ENCODE assay signal across 15 cellular contexts in genomic region chr1:52153898-52154297, GRCh38.
"Had no signal": no experiment of that assay in that cellular context is flagged by ENCODE, and none has a peak within 500 bp of the region (broad histone marks: within the 10 kb centered on the region; RNA-seq: fewer than 3 reads in every experiment).

No MANE protein-coding gene starts in this region.

- ATAC-seq: activated CD8-positive, alpha-beta T cell treated with anti-CD3 and anti-CD28 coated beads, Interleukin-2, amount 10 ng/mL, durations not matched to agents 7 days and 5 days; activated T-cell treated with anti-CD3 and anti-CD28 coated beads, Interleukin-2, amount 50 U/mL, for 72 hours; right lobe of liver; stimulated activated naive CD8-positive, alpha-beta T cell treated with anti-CD3 and anti-CD28 coated beads, Interleukin-15, Interleukin-2, amounts not matched to agents 100 U/mL and 50 U/mL, for 24 hours had no signal

- H3K27me3 ChIP-seq: right lobe of liver, transverse colon, vagina had no signal

- H3K4me3 ChIP-seq: right lobe of liver, transverse colon, vagina had no signal

- H3K27ac ChIP-seq: right lobe of liver, transverse colon, vagina had no signal

- H3K4me1 ChIP-seq: right lobe of liver had no signal

- H3K36me3 ChIP-seq: right lobe of liver, transverse colon, vagina had no signal

- H3K9me3 ChIP-seq: right lobe of liver, transverse colon, vagina had no signal

- DNase-seq: activated B cell treated with CpG ODN at 0.5 μM for 24 hours; activated CD4-positive, alpha-beta T cell treated with anti-CD3 and anti-CD28 coated beads, Interleukin-2, amount 10 ng/mL, durations not matched to agents 24 days and 14 days; activated CD8-positive, alpha-beta memory T cell treated with anti-CD3 and anti-CD28 coated beads, Interleukin-2, amount 50 U/mL, for 48 hours; activated CD8-positive, alpha-beta T cell treated with anti-CD3 and anti-CD28 coated beads, Interleukin-2, amount 10 ng/mL, durations not matched to agents 7 days and 5 days; activated gamma-delta T cell; activated T-cell treated with anti-CD3 and anti-CD28 coated beads, Interleukin-2, amount 50 U/mL, for 72 hours; amniotic stem cell; cortex of kidney; effector CD4-positive, alpha-beta T cell; hippocampal formation; occipital lobe; right lobe of liver; stimulated activated naive CD8-positive, alpha-beta T cell treated with anti-CD3 and anti-CD28 coated beads, Interleukin-15, Interleukin-2, amounts not matched to agents 100 U/mL and 50 U/mL, for 24 hours; transverse colon had no signal
